In genomic region chr19:12737666-12738351, GRCh38 we compare ENCODE assay signal across 1 cellular context.
TF ChIP-seq lines count a peak whose summit lies in the region.

No MANE protein-coding gene starts in this region.

TF ChIP-seq in HepG2, 621 proteins besides CTCF, POLR2A, EP300 and RAD21 (continues in another document):
- TF ChIP-seq, protein P1, sequence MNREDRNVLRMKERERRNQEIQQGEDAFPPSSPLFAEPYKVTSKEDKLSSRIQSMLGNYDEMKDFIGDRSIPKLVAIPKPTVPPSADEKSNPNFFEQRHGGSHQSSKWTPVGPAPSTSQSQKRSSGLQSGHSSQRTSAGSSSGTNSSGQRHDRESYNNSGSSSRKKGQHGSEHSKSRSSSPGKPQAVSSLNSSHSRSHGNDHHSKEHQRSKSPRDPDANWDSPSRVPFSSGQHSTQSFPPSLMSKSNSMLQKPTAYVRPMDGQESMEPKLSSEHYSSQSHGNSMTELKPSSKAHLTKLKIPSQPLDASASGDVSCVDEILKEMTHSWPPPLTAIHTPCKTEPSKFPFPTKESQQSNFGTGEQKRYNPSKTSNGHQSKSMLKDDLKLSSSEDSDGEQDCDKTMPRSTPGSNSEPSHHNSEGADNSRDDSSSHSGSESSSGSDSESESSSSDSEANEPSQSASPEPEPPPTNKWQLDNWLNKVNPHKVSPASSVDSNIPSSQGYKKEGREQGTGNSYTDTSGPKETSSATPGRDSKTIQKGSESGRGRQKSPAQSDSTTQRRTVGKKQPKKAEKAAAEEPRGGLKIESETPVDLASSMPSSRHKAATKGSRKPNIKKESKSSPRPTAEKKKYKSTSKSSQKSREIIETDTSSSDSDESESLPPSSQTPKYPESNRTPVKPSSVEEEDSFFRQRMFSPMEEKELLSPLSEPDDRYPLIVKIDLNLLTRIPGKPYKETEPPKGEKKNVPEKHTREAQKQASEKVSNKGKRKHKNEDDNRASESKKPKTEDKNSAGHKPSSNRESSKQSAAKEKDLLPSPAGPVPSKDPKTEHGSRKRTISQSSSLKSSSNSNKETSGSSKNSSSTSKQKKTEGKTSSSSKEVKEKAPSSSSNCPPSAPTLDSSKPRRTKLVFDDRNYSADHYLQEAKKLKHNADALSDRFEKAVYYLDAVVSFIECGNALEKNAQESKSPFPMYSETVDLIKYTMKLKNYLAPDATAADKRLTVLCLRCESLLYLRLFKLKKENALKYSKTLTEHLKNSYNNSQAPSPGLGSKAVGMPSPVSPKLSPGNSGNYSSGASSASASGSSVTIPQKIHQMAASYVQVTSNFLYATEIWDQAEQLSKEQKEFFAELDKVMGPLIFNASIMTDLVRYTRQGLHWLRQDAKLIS (CRISPR knock-in tag; IDR thresholded peaks at IDR 0.05), result no peak
- TF ChIP-seq ARID2 (CRISPR knock-in tag; IDR thresholded peaks at IDR 0.05; ENCODE audit: borderline replicate concordance) (0 out of 2 replicates have a peak, but pooled peaks have one; percentile 10), MXD1 (CRISPR knock-in tag; IDR thresholded peaks at IDR 0.05) (0 out of 2 replicates have a peak, but pooled peaks have one; percentile 33), TGIF2 (CRISPR knock-in tag; IDR thresholded peaks at IDR 0.05) (no peak; the same call in none of the 2 replicates), CERS6 (CRISPR knock-in tag; IDR thresholded peaks at IDR 0.05) (no peak), CBX1 (IDR thresholded peaks at IDR 0.05; ENCODE audit: low read depth) (peak; percentile 4), NFRKB (IDR thresholded peaks at IDR 0.05) (no peak), SIX1 (CRISPR knock-in tag; IDR thresholded peaks at IDR 0.05; ENCODE audit: borderline replicate concordance) (no peak), MIXL1 (CRISPR knock-in tag; IDR thresholded peaks at IDR 0.05) (no peak), KAT7 (CRISPR knock-in tag; IDR thresholded peaks at IDR 0.05; ENCODE audit: borderline replicate concordance) (0 out of 2 replicates have a peak, but pooled peaks have one; percentile 46), PCBP2 (optimal IDR thresholded peaks at IDR 0.05; ENCODE audit: low read depth, low read length, poor library complexity, severe bottlenecking) (peak; percentile 1), ZNF343 (CRISPR knock-in tag; IDR thresholded peaks at IDR 0.05) (0 out of 2 replicates have a peak, but pooled peaks have one; percentile 69), KDM5A (IDR thresholded peaks at IDR 0.05; ENCODE audit: borderline replicate concordance, low read length) (peak; percentile 98), ZC3H13 (CRISPR knock-in tag; IDR thresholded peaks at IDR 0.05) (0 out of 2 replicates have a peak, but pooled peaks have one; percentile 12), FLYWCH1 (CRISPR knock-in tag; IDR thresholded peaks at IDR 0.05) (no peak), ZMYM4 (CRISPR knock-in tag; IDR thresholded peaks at IDR 0.05) (no peak; the same call in 1 of the 2 replicates), ZNF263 (CRISPR knock-in tag; IDR thresholded peaks at IDR 0.05) (no peak), BORCS8-MEF2B (CRISPR knock-in tag; IDR thresholded peaks at IDR 0.05) (0 out of 2 replicates have a peak, but pooled peaks have one; percentile 2), ZNF225 (CRISPR knock-in tag; IDR thresholded peaks at IDR 0.05) (no peak), ZNF556 (CRISPR knock-in tag; IDR thresholded peaks at IDR 0.05; ENCODE audit: borderline replicate concordance) (peak; percentile 14; the same call in 1 of the 2 replicates), KDM5B (CRISPR knock-in tag; IDR thresholded peaks at IDR 0.05; ENCODE audit: borderline replicate concordance) (peak; percentile 42; the same call in 1 of the 2 replicates), HIVEP1 (CRISPR knock-in tag; IDR thresholded peaks at IDR 0.05) (0 out of 2 replicates have a peak, but pooled peaks have one; percentile 21), FOXC1 (CRISPR knock-in tag; IDR thresholded peaks at IDR 0.05; ENCODE audit: borderline replicate concordance) (no peak), ZNF33A (CRISPR knock-in tag; IDR thresholded peaks at IDR 0.05; ENCODE audit: borderline replicate concordance) (no peak), MAFG (CRISPR knock-in tag; IDR thresholded peaks at IDR 0.05) (no peak), ZNF747 (CRISPR knock-in tag; IDR thresholded peaks at IDR 0.05; ENCODE audit: borderline replicate concordance) (no peak), NFIC (IDR thresholded peaks at IDR 0.05; ENCODE audit: low read length) (0 out of 2 replicates have a peak, but pooled peaks have one; percentile 0), ZNF776 (CRISPR knock-in tag; IDR thresholded peaks at IDR 0.05) (peak; percentile 50; the same call in 1 of the 2 replicates), KLF6 (CRISPR knock-in tag; IDR thresholded peaks at IDR 0.05) (no peak), NCOA5 (CRISPR knock-in tag; IDR thresholded peaks at IDR 0.05) (no peak), ASH2L (IDR thresholded peaks at IDR 0.05; ENCODE audit: insufficient read length, low read depth, low read length) (peak; percentile 27), ZNF280D (CRISPR knock-in tag; IDR thresholded peaks at IDR 0.05) (peak; percentile 38; the same call in 1 of the 2 replicates), ZFP41 (CRISPR knock-in tag; IDR thresholded peaks at IDR 0.05; ENCODE audit: borderline replicate concordance) (no peak), CREM (IDR thresholded peaks at IDR 0.05) (no peak), CREM (CRISPR knock-in tag; IDR thresholded peaks at IDR 0.05) (no peak), SP4 (CRISPR knock-in tag; IDR thresholded peaks at IDR 0.05) (no peak), LCORL (IDR thresholded peaks at IDR 0.05) (no peak), LCORL (CRISPR knock-in tag; IDR thresholded peaks at IDR 0.05) (no peak)
- TF ChIP-seq, protein P2, sequence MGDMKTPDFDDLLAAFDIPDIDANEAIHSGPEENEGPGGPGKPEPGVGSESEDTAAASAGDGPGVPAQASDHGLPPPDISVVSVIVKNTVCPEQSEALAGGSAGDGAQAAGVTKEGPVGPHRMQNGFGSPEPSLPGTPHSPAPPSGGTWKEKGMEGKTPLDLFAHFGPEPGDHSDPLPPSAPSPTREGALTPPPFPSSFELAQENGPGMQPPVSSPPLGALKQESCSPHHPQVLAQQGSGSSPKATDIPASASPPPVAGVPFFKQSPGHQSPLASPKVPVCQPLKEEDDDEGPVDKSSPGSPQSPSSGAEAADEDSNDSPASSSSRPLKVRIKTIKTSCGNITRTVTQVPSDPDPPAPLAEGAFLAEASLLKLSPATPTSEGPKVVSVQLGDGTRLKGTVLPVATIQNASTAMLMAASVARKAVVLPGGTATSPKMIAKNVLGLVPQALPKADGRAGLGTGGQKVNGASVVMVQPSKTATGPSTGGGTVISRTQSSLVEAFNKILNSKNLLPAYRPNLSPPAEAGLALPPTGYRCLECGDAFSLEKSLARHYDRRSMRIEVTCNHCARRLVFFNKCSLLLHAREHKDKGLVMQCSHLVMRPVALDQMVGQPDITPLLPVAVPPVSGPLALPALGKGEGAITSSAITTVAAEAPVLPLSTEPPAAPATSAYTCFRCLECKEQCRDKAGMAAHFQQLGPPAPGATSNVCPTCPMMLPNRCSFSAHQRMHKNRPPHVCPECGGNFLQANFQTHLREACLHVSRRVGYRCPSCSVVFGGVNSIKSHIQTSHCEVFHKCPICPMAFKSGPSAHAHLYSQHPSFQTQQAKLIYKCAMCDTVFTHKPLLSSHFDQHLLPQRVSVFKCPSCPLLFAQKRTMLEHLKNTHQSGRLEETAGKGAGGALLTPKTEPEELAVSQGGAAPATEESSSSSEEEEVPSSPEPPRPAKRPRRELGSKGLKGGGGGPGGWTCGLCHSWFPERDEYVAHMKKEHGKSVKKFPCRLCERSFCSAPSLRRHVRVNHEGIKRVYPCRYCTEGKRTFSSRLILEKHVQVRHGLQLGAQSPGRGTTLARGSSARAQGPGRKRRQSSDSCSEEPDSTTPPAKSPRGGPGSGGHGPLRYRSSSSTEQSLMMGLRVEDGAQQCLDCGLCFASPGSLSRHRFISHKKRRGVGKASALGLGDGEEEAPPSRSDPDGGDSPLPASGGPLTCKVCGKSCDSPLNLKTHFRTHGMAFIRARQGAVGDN (CRISPR knock-in tag; IDR thresholded peaks at IDR 0.05), result peak; percentile 20
- TF ChIP-seq, protein P3, sequence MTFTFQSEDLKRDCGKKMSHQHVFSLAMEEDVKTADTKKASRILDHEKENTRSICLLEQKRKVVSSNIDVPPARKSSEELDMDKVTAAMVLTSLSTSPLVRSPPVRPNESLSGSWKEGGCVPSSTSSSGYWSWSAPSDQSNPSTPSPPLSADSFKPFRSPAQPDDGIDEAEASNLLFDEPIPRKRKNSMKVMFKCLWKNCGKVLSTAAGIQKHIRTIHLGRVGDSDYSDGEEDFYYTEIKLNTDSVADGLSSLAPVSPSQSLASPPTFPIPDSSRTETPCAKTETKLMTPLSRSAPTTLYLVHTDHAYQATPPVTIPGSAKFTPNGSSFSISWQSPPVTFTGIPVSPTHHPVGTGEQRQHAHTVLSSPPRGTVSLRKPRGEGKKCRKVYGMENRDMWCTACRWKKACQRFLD (CRISPR knock-in tag; IDR thresholded peaks at IDR 0.05; ENCODE audit: borderline replicate concordance), result 0 out of 2 replicates have a peak, but pooled peaks have one; percentile 10
- TF ChIP-seq, protein P4, sequence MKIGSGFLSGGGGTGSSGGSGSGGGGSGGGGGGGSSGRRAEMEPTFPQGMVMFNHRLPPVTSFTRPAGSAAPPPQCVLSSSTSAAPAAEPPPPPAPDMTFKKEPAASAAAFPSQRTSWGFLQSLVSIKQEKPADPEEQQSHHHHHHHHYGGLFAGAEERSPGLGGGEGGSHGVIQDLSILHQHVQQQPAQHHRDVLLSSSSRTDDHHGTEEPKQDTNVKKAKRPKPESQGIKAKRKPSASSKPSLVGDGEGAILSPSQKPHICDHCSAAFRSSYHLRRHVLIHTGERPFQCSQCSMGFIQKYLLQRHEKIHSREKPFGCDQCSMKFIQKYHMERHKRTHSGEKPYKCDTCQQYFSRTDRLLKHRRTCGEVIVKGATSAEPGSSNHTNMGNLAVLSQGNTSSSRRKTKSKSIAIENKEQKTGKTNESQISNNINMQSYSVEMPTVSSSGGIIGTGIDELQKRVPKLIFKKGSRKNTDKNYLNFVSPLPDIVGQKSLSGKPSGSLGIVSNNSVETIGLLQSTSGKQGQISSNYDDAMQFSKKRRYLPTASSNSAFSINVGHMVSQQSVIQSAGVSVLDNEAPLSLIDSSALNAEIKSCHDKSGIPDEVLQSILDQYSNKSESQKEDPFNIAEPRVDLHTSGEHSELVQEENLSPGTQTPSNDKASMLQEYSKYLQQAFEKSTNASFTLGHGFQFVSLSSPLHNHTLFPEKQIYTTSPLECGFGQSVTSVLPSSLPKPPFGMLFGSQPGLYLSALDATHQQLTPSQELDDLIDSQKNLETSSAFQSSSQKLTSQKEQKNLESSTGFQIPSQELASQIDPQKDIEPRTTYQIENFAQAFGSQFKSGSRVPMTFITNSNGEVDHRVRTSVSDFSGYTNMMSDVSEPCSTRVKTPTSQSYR (CRISPR knock-in tag; IDR thresholded peaks at IDR 0.05; ENCODE audit: borderline replicate concordance), result 0 out of 2 replicates have a peak, but pooled peaks have one; percentile 4
- TF ChIP-seq, protein P5, sequence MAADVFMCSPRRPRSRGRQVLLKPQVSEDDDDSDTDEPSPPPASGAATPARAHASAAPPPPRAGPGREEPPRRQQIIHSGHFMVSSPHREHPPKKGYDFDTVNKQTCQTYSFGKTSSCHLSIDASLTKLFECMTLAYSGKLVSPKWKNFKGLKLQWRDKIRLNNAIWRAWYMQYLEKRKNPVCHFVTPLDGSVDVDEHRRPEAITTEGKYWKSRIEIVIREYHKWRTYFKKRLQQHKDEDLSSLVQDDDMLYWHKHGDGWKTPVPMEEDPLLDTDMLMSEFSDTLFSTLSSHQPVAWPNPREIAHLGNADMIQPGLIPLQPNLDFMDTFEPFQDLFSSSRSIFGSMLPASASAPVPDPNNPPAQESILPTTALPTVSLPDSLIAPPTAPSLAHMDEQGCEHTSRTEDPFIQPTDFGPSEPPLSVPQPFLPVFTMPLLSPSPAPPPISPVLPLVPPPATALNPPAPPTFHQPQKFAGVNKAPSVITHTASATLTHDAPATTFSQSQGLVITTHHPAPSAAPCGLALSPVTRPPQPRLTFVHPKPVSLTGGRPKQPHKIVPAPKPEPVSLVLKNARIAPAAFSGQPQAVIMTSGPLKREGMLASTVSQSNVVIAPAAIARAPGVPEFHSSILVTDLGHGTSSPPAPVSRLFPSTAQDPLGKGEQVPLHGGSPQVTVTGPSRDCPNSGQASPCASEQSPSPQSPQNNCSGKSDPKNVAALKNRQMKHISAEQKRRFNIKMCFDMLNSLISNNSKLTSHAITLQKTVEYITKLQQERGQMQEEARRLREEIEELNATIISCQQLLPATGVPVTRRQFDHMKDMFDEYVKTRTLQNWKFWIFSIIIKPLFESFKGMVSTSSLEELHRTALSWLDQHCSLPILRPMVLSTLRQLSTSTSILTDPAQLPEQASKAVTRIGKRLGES (CRISPR knock-in tag; IDR thresholded peaks at IDR 0.05; ENCODE audit: borderline replicate concordance), result no peak
